ENCODE assay signal across 1 cellular context in genomic region chr10:73246783-73247508, GRCh38.
A peak's percentile ranks its signal among the peaks of the same experiment; 100 is the strongest.
TF ChIP-seq lines count a peak whose summit lies in the region.

Gene DNAJC9 (minus strand): TSS chr10:73247255. CDS start chr10:73247189, 66 bp downstream.

TF ChIP-seq in HepG2, 621 proteins besides CTCF, POLR2A, EP300 and RAD21 (continued from another document and continues in another):
- TF ChIP-seq, protein P1, sequence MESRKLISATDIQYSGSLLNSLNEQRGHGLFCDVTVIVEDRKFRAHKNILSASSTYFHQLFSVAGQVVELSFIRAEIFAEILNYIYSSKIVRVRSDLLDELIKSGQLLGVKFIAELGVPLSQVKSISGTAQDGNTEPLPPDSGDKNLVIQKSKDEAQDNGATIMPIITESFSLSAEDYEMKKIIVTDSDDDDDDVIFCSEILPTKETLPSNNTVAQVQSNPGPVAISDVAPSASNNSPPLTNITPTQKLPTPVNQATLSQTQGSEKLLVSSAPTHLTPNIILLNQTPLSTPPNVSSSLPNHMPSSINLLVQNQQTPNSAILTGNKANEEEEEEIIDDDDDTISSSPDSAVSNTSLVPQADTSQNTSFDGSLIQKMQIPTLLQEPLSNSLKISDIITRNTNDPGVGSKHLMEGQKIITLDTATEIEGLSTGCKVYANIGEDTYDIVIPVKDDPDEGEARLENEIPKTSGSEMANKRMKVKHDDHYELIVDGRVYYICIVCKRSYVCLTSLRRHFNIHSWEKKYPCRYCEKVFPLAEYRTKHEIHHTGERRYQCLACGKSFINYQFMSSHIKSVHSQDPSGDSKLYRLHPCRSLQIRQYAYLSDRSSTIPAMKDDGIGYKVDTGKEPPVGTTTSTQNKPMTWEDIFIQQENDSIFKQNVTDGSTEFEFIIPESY (CRISPR knock-in tag; IDR thresholded peaks at IDR 0.05) = peak; percentile 55; the same call in 1 of the 2 replicates
- TF ChIP-seq SALL2 (CRISPR knock-in tag; IDR thresholded peaks at IDR 0.05) (peak; percentile 94), ZFAT (CRISPR knock-in tag; conservative IDR thresholded peaks at IDR 0.05) (no peak), ATM (IDR thresholded peaks at IDR 0.05; ENCODE audit: borderline replicate concordance) (no peak), STAG1 (CRISPR knock-in tag; IDR thresholded peaks at IDR 0.05) (peak; percentile 27; the same call in 1 of the 2 replicates), ZNF260 (CRISPR knock-in tag; IDR thresholded peaks at IDR 0.05; ENCODE audit: borderline replicate concordance, low read depth) (no peak), KLF16 (CRISPR knock-in tag; IDR thresholded peaks at IDR 0.05) (peak; percentile 78 to 96; a peak in 3 of 4 replicates), MYPOP (CRISPR knock-in tag; IDR thresholded peaks at IDR 0.05) (peak; percentile 93), NFATC3 (CRISPR knock-in tag; IDR thresholded peaks at IDR 0.05) (peak; percentile 76; the same call in 1 of the 2 replicates), PCBP2 (optimal IDR thresholded peaks at IDR 0.05; ENCODE audit: low read depth, low read length, poor library complexity, severe bottlenecking) (no peak), ZMAT5 (CRISPR knock-in tag; IDR thresholded peaks at IDR 0.05; ENCODE audit: borderline replicate concordance, low read depth) (no peak), IRF1 (CRISPR knock-in tag; IDR thresholded peaks at IDR 0.05; ENCODE audit: low read depth) (0 out of 2 replicates have a peak, but pooled peaks have one; percentile 31), CEBPG (CRISPR knock-in tag; IDR thresholded peaks at IDR 0.05) (peak; percentile 44; the same call in 1 of the 2 replicates), ZNF737 (CRISPR knock-in tag; IDR thresholded peaks at IDR 0.05; ENCODE audit: borderline replicate concordance) (0 out of 2 replicates have a peak, but pooled peaks have one; percentile 60), WIZ (CRISPR knock-in tag; IDR thresholded peaks at IDR 0.05) (peak; percentile 78; the same call in 1 of the 2 replicates), ZNF616 (CRISPR knock-in tag; IDR thresholded peaks at IDR 0.05; ENCODE audit: low read depth) (peak; percentile 81; the same call in 1 of the 2 replicates), MXD3 (CRISPR knock-in tag; IDR thresholded peaks at IDR 0.05) (peak; percentile 85; the same call in 1 of the 2 replicates), HNRNPLL (IDR thresholded peaks at IDR 0.05; ENCODE audit: low read depth, low read length, poor library complexity, severe bottlenecking) (peak; percentile 84), ZNF124 (CRISPR knock-in tag; IDR thresholded peaks at IDR 0.05) (peak; percentile 71; the same call in 1 of the 2 replicates), TSC22D2 (CRISPR knock-in tag; IDR thresholded peaks at IDR 0.05; ENCODE audit: borderline replicate concordance) (no peak; the same call in 1 of the 2 replicates), DNMT1 (CRISPR knock-in tag; IDR thresholded peaks at IDR 0.05) (peak; percentile 82), HCFC1 (IDR thresholded peaks at IDR 0.05; ENCODE audit: low read depth, low read length) (peak; percentile 43; the same call in 1 of the 2 replicates), NCOA5 (CRISPR knock-in tag; IDR thresholded peaks at IDR 0.05) (peak; percentile 87; the same call in 1 of the 2 replicates), MEF2D (CRISPR knock-in tag; IDR thresholded peaks at IDR 0.05) (0 out of 2 replicates have a peak, but pooled peaks have one; percentile 71), KMT2B (CRISPR knock-in tag; IDR thresholded peaks at IDR 0.05) (peak; percentile 91), ZNF180 (CRISPR knock-in tag; IDR thresholded peaks at IDR 0.05; ENCODE audit: borderline replicate concordance, low read depth) (no peak), IKZF5 (CRISPR knock-in tag; IDR thresholded peaks at IDR 0.05) (peak; percentile 88), SYNCRIP (IDR thresholded peaks at IDR 0.05; ENCODE audit: insufficient read depth, low read depth, low read length) (no peak), AGO1 (IDR thresholded peaks at IDR 0.05; ENCODE audit: low read depth, low read length, poor library complexity, severe bottlenecking) (peak; percentile 94), BRF2 (CRISPR knock-in tag; IDR thresholded peaks at IDR 0.05) (peak; percentile 91), SOX5 (CRISPR knock-in tag; IDR thresholded peaks at IDR 0.05; ENCODE audit: borderline replicate concordance) (no peak; the same call in 1 of the 2 replicates), MLX (CRISPR knock-in tag; IDR thresholded peaks at IDR 0.05) (no peak; the same call in 1 of the 2 replicates), RBFOX2 (IDR thresholded peaks at IDR 0.05; ENCODE audit: low read depth, low read length) (peak; percentile 91), ZFX (CRISPR knock-in tag; IDR thresholded peaks at IDR 0.05; ENCODE audit: low read depth) (peak; percentile 76), ZNF44 (CRISPR knock-in tag; IDR thresholded peaks at IDR 0.05) (peak; percentile 92; the same call in 1 of the 2 replicates), ZNF615 (CRISPR knock-in tag; IDR thresholded peaks at IDR 0.05; ENCODE audit: borderline replicate concordance) (peak; percentile 87; the same call in 1 of the 2 replicates), PHB2 (IDR thresholded peaks at IDR 0.05; ENCODE audit: partially characterized antibody) (no peak)
- TF ChIP-seq, protein P2, sequence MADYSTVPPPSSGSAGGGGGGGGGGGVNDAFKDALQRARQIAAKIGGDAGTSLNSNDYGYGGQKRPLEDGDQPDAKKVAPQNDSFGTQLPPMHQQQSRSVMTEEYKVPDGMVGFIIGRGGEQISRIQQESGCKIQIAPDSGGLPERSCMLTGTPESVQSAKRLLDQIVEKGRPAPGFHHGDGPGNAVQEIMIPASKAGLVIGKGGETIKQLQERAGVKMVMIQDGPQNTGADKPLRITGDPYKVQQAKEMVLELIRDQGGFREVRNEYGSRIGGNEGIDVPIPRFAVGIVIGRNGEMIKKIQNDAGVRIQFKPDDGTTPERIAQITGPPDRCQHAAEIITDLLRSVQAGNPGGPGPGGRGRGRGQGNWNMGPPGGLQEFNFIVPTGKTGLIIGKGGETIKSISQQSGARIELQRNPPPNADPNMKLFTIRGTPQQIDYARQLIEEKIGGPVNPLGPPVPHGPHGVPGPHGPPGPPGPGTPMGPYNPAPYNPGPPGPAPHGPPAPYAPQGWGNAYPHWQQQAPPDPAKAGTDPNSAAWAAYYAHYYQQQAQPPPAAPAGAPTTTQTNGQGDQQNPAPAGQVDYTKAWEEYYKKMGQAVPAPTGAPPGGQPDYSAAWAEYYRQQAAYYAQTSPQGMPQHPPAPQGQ (CRISPR knock-in tag; IDR thresholded peaks at IDR 0.05; ENCODE audit: borderline replicate concordance) = no peak
- TF ChIP-seq, protein P3, sequence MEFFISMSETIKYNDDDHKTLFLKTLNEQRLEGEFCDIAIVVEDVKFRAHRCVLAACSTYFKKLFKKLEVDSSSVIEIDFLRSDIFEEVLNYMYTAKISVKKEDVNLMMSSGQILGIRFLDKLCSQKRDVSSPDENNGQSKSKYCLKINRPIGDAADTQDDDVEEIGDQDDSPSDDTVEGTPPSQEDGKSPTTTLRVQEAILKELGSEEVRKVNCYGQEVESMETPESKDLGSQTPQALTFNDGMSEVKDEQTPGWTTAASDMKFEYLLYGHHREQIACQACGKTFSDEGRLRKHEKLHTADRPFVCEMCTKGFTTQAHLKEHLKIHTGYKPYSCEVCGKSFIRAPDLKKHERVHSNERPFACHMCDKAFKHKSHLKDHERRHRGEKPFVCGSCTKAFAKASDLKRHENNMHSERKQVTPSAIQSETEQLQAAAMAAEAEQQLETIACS (CRISPR knock-in tag; IDR thresholded peaks at IDR 0.05) = peak; percentile 94
- TF ChIP-seq, protein P4, sequence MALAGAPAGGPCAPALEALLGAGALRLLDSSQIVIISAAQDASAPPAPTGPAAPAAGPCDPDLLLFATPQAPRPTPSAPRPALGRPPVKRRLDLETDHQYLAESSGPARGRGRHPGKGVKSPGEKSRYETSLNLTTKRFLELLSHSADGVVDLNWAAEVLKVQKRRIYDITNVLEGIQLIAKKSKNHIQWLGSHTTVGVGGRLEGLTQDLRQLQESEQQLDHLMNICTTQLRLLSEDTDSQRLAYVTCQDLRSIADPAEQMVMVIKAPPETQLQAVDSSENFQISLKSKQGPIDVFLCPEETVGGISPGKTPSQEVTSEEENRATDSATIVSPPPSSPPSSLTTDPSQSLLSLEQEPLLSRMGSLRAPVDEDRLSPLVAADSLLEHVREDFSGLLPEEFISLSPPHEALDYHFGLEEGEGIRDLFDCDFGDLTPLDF (CRISPR knock-in tag; IDR thresholded peaks at IDR 0.05) = peak; percentile 98
- TF ChIP-seq, protein P5, sequence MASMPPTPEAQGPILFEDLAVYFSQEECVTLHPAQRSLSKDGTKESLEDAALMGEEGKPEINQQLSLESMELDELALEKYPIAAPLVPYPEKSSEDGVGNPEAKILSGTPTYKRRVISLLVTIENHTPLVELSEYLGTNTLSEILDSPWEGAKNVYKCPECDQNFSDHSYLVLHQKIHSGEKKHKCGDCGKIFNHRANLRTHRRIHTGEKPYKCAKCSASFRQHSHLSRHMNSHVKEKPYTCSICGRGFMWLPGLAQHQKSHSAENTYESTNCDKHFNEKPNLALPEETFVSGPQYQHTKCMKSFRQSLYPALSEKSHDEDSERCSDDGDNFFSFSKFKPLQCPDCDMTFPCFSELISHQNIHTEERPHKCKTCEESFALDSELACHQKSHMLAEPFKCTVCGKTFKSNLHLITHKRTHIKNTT (CRISPR knock-in tag; IDR thresholded peaks at IDR 0.05) = no peak
